8 cellular contexts compared by ENCODE assay signal in the genomic region with DNA sequence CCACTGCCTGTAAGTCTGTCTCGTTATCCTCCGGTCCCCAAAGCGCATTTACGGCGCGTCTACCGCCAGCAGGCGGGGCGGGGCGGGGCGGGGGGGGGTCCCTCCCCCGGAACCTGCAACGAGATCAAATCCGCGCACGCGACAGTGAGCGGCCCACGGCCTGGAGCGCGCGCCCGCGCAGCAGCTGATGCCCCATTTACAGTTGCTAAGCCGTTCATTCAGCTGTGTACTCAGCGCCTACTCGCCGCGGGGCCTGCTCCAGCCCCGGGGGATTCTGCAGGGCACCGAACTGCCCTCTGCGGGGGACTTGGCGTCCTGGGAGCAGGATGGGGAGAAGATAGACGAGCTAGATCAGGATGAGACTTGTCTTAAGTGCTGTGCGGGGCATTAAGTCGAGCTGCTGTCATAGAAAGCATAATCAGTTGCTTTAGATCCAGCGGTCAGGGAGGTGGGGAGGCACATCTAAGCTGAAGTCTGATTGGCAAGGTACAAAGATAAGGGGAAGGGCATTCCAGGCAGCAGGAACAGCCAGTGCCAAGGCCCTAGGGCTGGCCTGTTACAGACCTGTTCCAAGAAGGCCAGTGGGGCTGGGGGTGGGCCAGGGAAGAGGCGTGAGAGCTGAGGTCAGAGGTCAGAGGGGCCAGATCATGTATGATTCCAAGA. TPM values are rescaled to one million over a fixed set of nuclear protein-coding genes. Genes with fewer than 3 reads are reported as not detected.
DNase-seq lines count a peak whose midpoint lies in the region; ATAC-seq and TF ChIP-seq lines count a peak whose summit lies in the region.

No MANE protein-coding gene starts in this region.

- H3K27ac Mint-ChIP-seq in naive thymus-derived CD4-positive, alpha-beta T cell, result peak overlapping the region; percentile 85 to 97 (median 93)

- H3K4me2 ChIP-seq in OCI-LY3 (ENCODE audit: low read length), result peak overlapping the region; percentile 90

- H3K36me3 ChIP-seq in HUES6 (ENCODE audit: control insufficient read depth, insufficient read depth, low read length), result no peaks in the 10 kb centered on the region
- no peaks in the 10 kb centered on the region for H3K36me3 ChIP-seq in OCI-LY3 (replicated peaks; ENCODE audit: low read depth, low read length)
- peaks cover 0 to 7% (median 0%) of the 10 kb centered on the region in 3 experiments for H3K36me3 ChIP-seq in naive thymus-derived CD4-positive, alpha-beta T cell (ENCODE audit: control insufficient read depth in 2 of 3, insufficient read depth in 3 of 3, low read length in 3 of 3)

- peak; percentile 64 for DNase-seq in GM10248 (ENCODE audit: extremely low spot score)
- peak; percentile 82 for DNase-seq in activated T-cell treated with anti-CD3 and anti-CD28 coated beads, Interleukin-2, amount 50 U/mL, for 1 hour
- DNase-seq in naive thymus-derived CD4-positive, alpha-beta T cell, result peak; percentile 51 to 84 (median 78)
- peak; percentile 73 to 85 (median 78) for DNase-seq in stimulated activated naive CD4-positive, alpha-beta T cell (lab: John Stamatoyannopoulos, UW)

- H3K4me1 ChIP-seq in HUES6 (ENCODE audit: control insufficient read depth, insufficient read depth, low read length), result peaks cover 35% of the 10 kb centered on the region
- H3K4me1 ChIP-seq in OCI-LY3 (ENCODE audit: low read length), result peaks cover 13% of the 10 kb centered on the region
- H3K4me1 ChIP-seq in naive thymus-derived CD4-positive, alpha-beta T cell (ENCODE audit: control insufficient read depth in 2 of 2, insufficient read depth in 2 of 2, low read length in 2 of 2), result peaks cover 16 to 19% of the 10 kb centered on the region in 2 donors

- ATAC-seq in esophagus mucosa (peak; percentile 7), GM18517 (IDR thresholded peaks at IDR 0.05; ENCODE audit: unreplicated experiment) (no peak)
- ATAC-seq in naive thymus-derived CD4-positive, alpha-beta T cell, result peak; percentile 48

- H3K4me3 Mint-ChIP-seq in naive thymus-derived CD4-positive, alpha-beta T cell, result peak overlapping the region; percentile 83 to 97 (median 94)

- H3K36me3 Mint-ChIP-seq in naive thymus-derived CD4-positive, alpha-beta T cell, result no peaks in the 10 kb centered on the region

- H3K9me3 ChIP-seq in HUES6 (ENCODE audit: control insufficient read depth, insufficient read depth, low read depth, low read length) (no peaks in the 10 kb centered on the region), OCI-LY3 (ENCODE audit: insufficient read depth, low read length) (no peaks in the 10 kb centered on the region)
- no peaks in the 10 kb centered on the region for H3K9me3 ChIP-seq in naive thymus-derived CD4-positive, alpha-beta T cell (ENCODE audit: control insufficient read depth in 2 of 3, low read length in 3 of 3)

- POLR2A ChIA-PET in GM10248 (lab: Yijun Ruan, JAX), result no interaction called here
- POLR2A ChIA-PET in naive thymus-derived CD4-positive, alpha-beta T cell (lab: Charles Lee), result interaction anchor here (1.1 to 5.4 kb wide), 5 partner anchors 10 to 459 kb away, joined by 3 to 38 read pairs (median 3); a partner anchor contains a TSS

- H3K4me1 Mint-ChIP-seq in naive thymus-derived CD4-positive, alpha-beta T cell, result peaks cover 7 to 39% (median 34%) of the 10 kb centered on the region in 7 donors

- peak overlapping the region; percentile 78 for H3K9ac ChIP-seq in HUES6 (ENCODE audit: low read length)
- peak overlapping the region; percentile 97 for H3K9ac ChIP-seq in OCI-LY3 (ENCODE audit: low read length)

- H3K9me3 Mint-ChIP-seq in naive thymus-derived CD4-positive, alpha-beta T cell, result no peaks in the 10 kb centered on the region

- H3K27ac ChIP-seq in HUES6 (ENCODE audit: low read depth, low read length), result no peak overlapping the region
- H3K27ac ChIP-seq in OCI-LY3 (ENCODE audit: low read length), result peak overlapping the region; percentile 71
- peak overlapping the region; percentile 80 for H3K27ac ChIP-seq in naive thymus-derived CD4-positive, alpha-beta T cell (ENCODE audit: low read depth, low read length)

- H4K20me1 ChIP-seq in OCI-LY3 (ENCODE audit: insufficient read depth, low read length), result no peaks in the 10 kb centered on the region

- H3K4me3 ChIP-seq in HUES6 (ENCODE audit: low read depth, low read length) (peak overlapping the region; percentile 87), OCI-LY3 (ENCODE audit: low read length) (peak overlapping the region; percentile 95)
- peak overlapping the region; percentile 95 for H3K4me3 ChIP-seq in naive thymus-derived CD4-positive, alpha-beta T cell (ENCODE audit: low read length)

- TF ChIP-seq CTCF in GM10248 (IDR thresholded peaks at IDR 0.05; ENCODE audit: control extremely low read depth, extremely low read depth, low read depth, missing control alignments) (no peak), OCI-LY3 (IDR thresholded peaks at IDR 0.05; ENCODE audit: low read depth, low read length) (no peak)

- intact Hi-C loops in naive thymus-derived CD4-positive, alpha-beta T cell (cut with micrococcal nuclease), result loop anchor here (1.0 to 10.0 kb wide), 7 partner anchors 23 to 939 kb away; a partner anchor contains a TSS

- peaks cover 0 to 13% (median 0%) of the 10 kb centered on the region in 5 donors for H3K27me3 Mint-ChIP-seq in naive thymus-derived CD4-positive, alpha-beta T cell

- H2AFZ ChIP-seq in OCI-LY3 (ENCODE audit: low read depth, low read length), result peak overlapping the region; percentile 65; the same call in 1 of the 2 replicates

- CTCF ChIA-PET in GM10248 (lab: Yijun Ruan, JAX), result interaction anchor here (1.2 to 2.2 kb wide), 4 partner anchors 9 to 294 kb away, joined by 4 to 11 read pairs (median 5); no protein-coding TSS in a partner anchor
- CTCF ChIA-PET in naive thymus-derived CD4-positive, alpha-beta T cell (lab: Charles Lee), result interaction anchor here (0.6 to 1.4 kb wide), 3 partner anchors 23 to 81 kb away, joined by 4 to 7 read pairs (median 5); a partner anchor contains a TSS

- H3K79me2 ChIP-seq in OCI-LY3 (ENCODE audit: low read length), result no peaks in the 10 kb centered on the region

- H3K27me3 ChIP-seq in HUES6 (ENCODE audit: control insufficient read depth, insufficient read depth, low read length) (peaks cover 38% of the 10 kb centered on the region), OCI-LY3 (ENCODE audit: low read depth, low read length) (no peaks in the 10 kb centered on the region)
- H3K27me3 ChIP-seq in naive thymus-derived CD4-positive, alpha-beta T cell (ENCODE audit: control insufficient read depth in 2 of 2, insufficient read depth in 2 of 2, low read length in 2 of 2), result no peaks in the 10 kb centered on the region

RNA-seq across cellular contexts. Expression of a gene that starts 1.4 kb away (rescaled TPM):
- 50.2 TPM for total RNA-seq in esophagus mucosa
- total RNA-seq in naive thymus-derived CD4-positive, alpha-beta T cell, result 1 to 10 TPM; 7.6 to 9.9 (median 9.0) TPM
- 1 to 10 TPM in 1 of 2 donors, under 1 TPM in 1; 0.76 to 1.5 TPM for polyA plus RNA-seq in naive thymus-derived CD4-positive, alpha-beta T cell

RNA-seq across cellular contexts. Expression of a gene that starts 39.5 kb away (rescaled TPM):
- total RNA-seq in esophagus mucosa, result 0.28 TPM
- total RNA-seq in naive thymus-derived CD4-positive, alpha-beta T cell, result under 1 TPM in 2 of 5 experiments, not detected in 3; 0.40 to 0.41 TPM
- not detected for polyA plus RNA-seq in naive thymus-derived CD4-positive, alpha-beta T cell
